In genomic region chr19:632228-633067, GRCh38 we compare ENCODE assay signal across 8 cellular contexts. TPM values are rescaled to one million over a fixed set of nuclear protein-coding genes. Genes with fewer than 3 reads are reported as not detected.
A peak's percentile ranks its signal among the peaks of the same experiment; 100 is the strongest.
DNase-seq lines count a peak whose midpoint lies in the region; ATAC-seq lines count a peak whose summit lies in the region.

No MANE protein-coding gene starts in this region.

- H3K27ac ChIP-seq in rectal smooth muscle tissue (ENCODE audit: low read depth, low read length) = no peak overlapping the region

- no peaks in the 10 kb centered on the region for H3K9me3 ChIP-seq in ES-I3 (ENCODE audit: control insufficient read depth, insufficient read depth, low read length)

- H3K9ac ChIP-seq in ES-I3 (ENCODE audit: low read depth, low read length) = peak overlapping the region; percentile 89
- H3K9ac ChIP-seq in rectal smooth muscle tissue (ENCODE audit: low read length) = peak overlapping the region; percentile 46

- H3K4me3 ChIP-seq in rectal smooth muscle tissue (ENCODE audit: low read length) = peak overlapping the region; percentile 87

- H3K36me3 ChIP-seq in ES-I3 (ENCODE audit: insufficient read depth, low read length) (peaks cover 3% of the 10 kb centered on the region; the same call in 1 of the 2 replicates), rectal smooth muscle tissue (ENCODE audit: control insufficient read depth, insufficient read depth, low read length) (peaks cover 3% of the 10 kb centered on the region)

- peak; percentile 12 for ATAC-seq in GM21825 (IDR thresholded peaks at IDR 0.05; ENCODE audit: unreplicated experiment)

- H3K4me1 ChIP-seq in ES-I3 (ENCODE audit: insufficient read depth, low read length) (no peaks in the 10 kb centered on the region), rectal smooth muscle tissue (ENCODE audit: control insufficient read depth, insufficient read depth, low read length) (peaks cover 11% of the 10 kb centered on the region)

- H3K27me3 ChIP-seq in rectal smooth muscle tissue (ENCODE audit: control insufficient read depth, insufficient read depth, low read length) = no peaks in the 10 kb centered on the region

- DNase-seq in M059J (ENCODE audit: low read depth) = peak; percentile 29
- peak; percentile 35 for DNase-seq in activated T-cell treated with anti-CD3 and anti-CD28 coated beads, Interleukin-2, amount 50 U/mL, for 1 hour
- peak; percentile 74 for DNase-seq in glomerular visceral epithelial cell (ENCODE audit: extremely low spot score)
- DNase-seq in NCI-H128 (lab: John Stamatoyannopoulos, UW; ENCODE audit: unreplicated experiment) = no peak
- DNase-seq in ureter (ENCODE audit: low spot score) = no peak

RNA-seq across cellular contexts. Expression of gene POLRMT, which starts 0.9 kb away (rescaled TPM):
- 16.4 and 25.5 TPM in 2 replicates for total RNA-seq in M059J (2014; rRNA removed; shearing (Covaris generic))
- total RNA-seq in ureter = 56.4 TPM

RNA-seq across cellular contexts. Expression of gene FGF22, which starts 7.2 kb away (rescaled TPM):
- not detected in 2 replicates for total RNA-seq in M059J (2014; rRNA removed; shearing (Covaris generic))
- 0.29 TPM for total RNA-seq in ureter

RNA-seq across cellular contexts. Expression of gene RNF126, which starts 30.6 kb away (rescaled TPM):
- 33.6 and 53.8 TPM in 2 replicates for total RNA-seq in M059J (2014; rRNA removed; shearing (Covaris generic))
- 54.5 TPM for total RNA-seq in ureter

RNA-seq across cellular contexts. Expression of gene HCN2, which starts 42.8 kb away (rescaled TPM):
- total RNA-seq in M059J (2014; rRNA removed; shearing (Covaris generic)) = 0.42 and 1.4 TPM in 2 replicates
- total RNA-seq in ureter = not detected

RNA-seq across cellular contexts. Expression of gene FSTL3, which starts 43.7 kb away (rescaled TPM):
- total RNA-seq in M059J (2014; rRNA removed; shearing (Covaris generic)) = 29.7 and 59.0 TPM in 2 replicates
- 29.8 TPM for total RNA-seq in ureter

Comparison
In these comparisons a context has a peak if more than half of its experiments do, and no peak if none do; other contexts are left out.
1. DNase-seq: peak in M059J (single experiment), activated T-cell treated with anti-CD3 and anti-CD28 coated beads, Interleukin-2, amount 50 U/mL, for 1 hour (single experiment) and glomerular visceral epithelial cell (single experiment); none in NCI-H128 (single experiment) and ureter (single experiment).